Comparison of ENCODE assay signal across 18 cellular contexts in genomic region chr10:61189912-61190311, GRCh38.
"Had no signal": no experiment of that assay in that cellular context is flagged by ENCODE, and none has a peak within 500 bp of the region (broad histone marks: within the 10 kb centered on the region; RNA-seq: fewer than 3 reads in every experiment).

No MANE protein-coding gene starts in this region.

- H3K9me3 ChIP-seq: SK-N-SH had no signal

- DNase-seq: MV-4-11, NCI-H1048, NCI-H1105, NCI-H1436 treated with DMSO at 0.1 percent for 48 hours, NCI-H187, NCI-H2029, NCI-H2081 treated with DMSO at 0.1 percent for 48 hours, NCI-H2171, NCI-H345, NCI-H446 treated with DMSO at 0.1 percent for 48 hours, NCI-H510A treated with DMSO at 0.1 percent for 48 hours, NCI-H526, NCI-H82, SW 1271, T-helper 1 cell, T-helper 17 cell had no signal

- H3K4me2 ChIP-seq: SK-N-SH had no signal

- H3K27ac ChIP-seq: HL-60 had no signal

- ATAC-seq: T-helper 17 cell had no signal
